Comparison of ENCODE assay signal across 8 cellular contexts in the genomic region with DNA sequence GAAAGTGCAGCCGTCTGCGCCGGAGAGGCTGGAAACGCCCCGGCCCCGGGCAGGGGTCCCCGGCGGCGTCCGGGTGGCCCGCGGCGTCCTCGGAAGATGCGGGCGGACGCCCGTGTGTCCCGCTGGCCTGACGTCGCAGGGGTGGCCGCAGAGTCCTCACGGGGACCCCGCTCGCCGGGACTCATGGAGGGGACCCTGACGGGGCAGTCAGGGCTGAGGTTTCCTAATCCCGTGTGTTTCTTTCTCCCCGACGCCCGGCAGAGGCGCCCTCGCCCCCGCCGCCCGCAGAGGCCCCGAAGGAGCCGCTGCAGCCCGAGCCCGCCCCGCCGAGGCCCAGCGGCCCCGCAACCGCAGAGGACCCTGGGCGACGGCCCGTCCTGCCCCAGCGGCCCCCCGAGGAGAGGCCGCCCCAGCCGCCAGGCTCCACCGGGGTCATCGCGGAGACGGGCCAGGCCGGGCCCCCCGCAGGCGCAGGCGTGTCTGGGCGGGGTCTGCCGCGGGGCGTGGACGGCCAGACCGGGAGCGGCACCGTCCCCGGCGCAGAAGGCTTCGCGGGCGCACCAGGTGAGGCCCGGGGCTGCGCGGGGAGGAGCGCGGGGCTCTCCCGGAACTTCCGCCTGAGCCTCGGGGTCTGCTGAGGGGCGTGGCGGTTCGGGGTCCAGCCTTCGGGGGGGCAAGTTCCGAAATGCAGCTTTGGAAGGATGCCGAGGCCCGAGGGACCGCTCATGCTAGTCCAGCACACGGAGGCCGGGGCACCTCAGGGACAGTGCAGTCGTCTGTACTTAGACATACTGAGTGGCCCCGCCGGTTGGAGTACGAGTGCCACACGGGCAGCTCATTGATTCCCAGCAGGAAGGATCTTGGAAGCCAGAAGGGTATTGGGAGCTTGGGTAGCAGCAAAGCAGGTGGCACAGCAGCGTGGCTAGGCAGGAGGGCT. TPM values are rescaled to one million over a fixed set of nuclear protein-coding genes. Genes with fewer than 3 reads are reported as not detected.
DNase-seq lines count a peak whose midpoint lies in the region; ATAC-seq and TF ChIP-seq lines count a peak whose summit lies in the region.

No MANE protein-coding gene starts in this region.

- peaks cover 7 to 16% of the 10 kb centered on the region in 2 experiments; a peak in 3 of 4 replicates for H3K36me3 ChIP-seq in HCT116 (ENCODE audit: control insufficient read depth in 1 of 2, insufficient read depth in 2 of 2, low read length in 2 of 2)

- DNase-seq in GM13976 (ENCODE audit: low spot score): peak; percentile 84
- no peak for DNase-seq in HCT116 (ENCODE audit: low read depth, low spot score)
- DNase-seq in NCI-H2171 treated with DMSO at 0.1 percent for 48 hours (lab: John Stamatoyannopoulos, UW): peak; percentile 31
- DNase-seq in activated T-cell treated with anti-CD3 and anti-CD28 coated beads, Interleukin-2, amount 50 U/mL, for 48 hours: peak; percentile 67 to 78
- peak; percentile 66 for DNase-seq in germinal center (ENCODE audit: low spot score)
- peak; percentile 84 for DNase-seq in posterior vena cava (ENCODE audit: low spot score)
- DNase-seq in cortex of kidney (lab: John Stamatoyannopoulos, UW): no peak
- no peak for DNase-seq in kidney glomerular epithelial cell (lab: John Stamatoyannopoulos, UW)

- peak overlapping the region; percentile 94 for H3K9ac ChIP-seq in HCT116 (ENCODE audit: low read length)

- TF ChIP-seq RAD21 in HCT116 (IDR thresholded peaks at IDR 0.05; ENCODE audit: low read depth): no peak

- ATAC-seq in HCT116: peak; percentile 76

- CTCF ChIA-PET in HCT116 (lab: Charles Lee): interaction anchor here (1.0 kb wide), 1 partner anchor 156 kb away, joined by 3 read pairs; no protein-coding TSS in a partner anchor

- no TSS peak for BruUV-seq in HCT116 (replicated peaks; lab: Mats Ljungman, UMichigan)

- RAD21 ChIA-PET in HCT116 (lab: Charles Lee; ENCODE audit: low non-redundant PET in 1 of 2, low total read pairs in 2 of 2, uncharacterized antibody in 2 of 2, unreplicated experiment in 2 of 2): no interaction called here

- TF ChIP-seq CTCF in GM13976 (IDR thresholded peaks at IDR 0.05; ENCODE audit: borderline replicate concordance, control extremely low read depth, extremely low read depth, insufficient read depth, missing control alignments) (peak; percentile 28), HCT116 (IDR thresholded peaks at IDR 0.05 in 2 of 3, conservative IDR thresholded peaks at IDR 0.05 in 1 of 3; ENCODE audit: borderline replicate concordance in 1 of 3, insufficient read depth in 1 of 3, low read depth in 2 of 3, low read length in 2 of 3) (peak in 2 of 3 experiments; percentile 20 to 27; a peak in 2 of 6 replicates)

- peaks cover 7 to 28% of the 10 kb centered on the region in 2 experiments; a peak in 3 of 4 replicates for H3K4me1 ChIP-seq in HCT116 (ENCODE audit: control insufficient read depth in 1 of 2, insufficient read depth in 2 of 2, low read length in 2 of 2)

- in situ Hi-C loops in GM13976 (cut with MboI; ENCODE audit: low sequenced_read_pairs, unreplicated experiment): no loop called here

- POLR2A ChIA-PET in HCT116 (lab: Charles Lee): interaction anchor here (0.9 kb wide), 1 partner anchor 339 kb away, joined by 3 read pairs; no protein-coding TSS in a partner anchor

- no peaks in the 10 kb centered on the region for H3K9me3 ChIP-seq in HCT116 (ENCODE audit: control insufficient read depth in 1 of 2, insufficient read depth in 1 of 2, low read depth in 1 of 2, low read length in 2 of 2)

- intact Hi-C loops in HCT116 (cut with micrococcal nuclease): loop anchor here (5.0 kb wide), 1 partner anchor 139 kb away; no protein-coding TSS in a partner anchor
- intact Hi-C loops in posterior vena cava (cut with DNase I): loop anchor here in 1 of 2 donors (10.0 kb wide), 1 partner anchor 142 kb away; no protein-coding TSS in a partner anchor

- no peak overlapping the region for H2AFZ ChIP-seq in HCT116 (ENCODE audit: low read depth, low read length, poor library complexity, severe bottlenecking)

- H3K4me3 ChIP-seq in HCT116 (replicated peaks in 1 of 2; ENCODE audit: low read depth in 1 of 2, low read length in 2 of 2): peak overlapping the region; percentile 64 to 86

- H3K4me2 ChIP-seq in HCT116 (ENCODE audit: low read length): peak overlapping the region; percentile 93

- H4K20me1 ChIP-seq in HCT116 (ENCODE audit: insufficient read depth): no peaks in the 10 kb centered on the region

- H3K9me2 ChIP-seq in HCT116 (ENCODE audit: insufficient read depth): no peaks in the 10 kb centered on the region

- no peaks in the 10 kb centered on the region for H3K27me3 ChIP-seq in HCT116 (ENCODE audit: insufficient read depth, low read length)

- peak; percentile 49 for TF ChIP-seq POLR2A in HCT116 (IDR thresholded peaks at IDR 0.05; ENCODE audit: borderline replicate concordance, extremely low read depth, insufficient read depth, insufficient read length)

- H3K79me2 ChIP-seq in HCT116 (ENCODE audit: insufficient read depth, low read length): peaks cover 14% of the 10 kb centered on the region; the same call in 1 of the 2 replicates

- H3K27ac ChIP-seq in HCT116 (ENCODE audit: low read depth, low read length): peak overlapping the region; percentile 96

TF ChIP-seq in HCT116, 20 proteins besides CTCF, POLR2A, EP300 and RAD21:
- no peak for TF ChIP-seq CBX3 (IDR thresholded peaks at IDR 0.05; ENCODE audit: low read depth)
- TF ChIP-seq, protein P1, sequence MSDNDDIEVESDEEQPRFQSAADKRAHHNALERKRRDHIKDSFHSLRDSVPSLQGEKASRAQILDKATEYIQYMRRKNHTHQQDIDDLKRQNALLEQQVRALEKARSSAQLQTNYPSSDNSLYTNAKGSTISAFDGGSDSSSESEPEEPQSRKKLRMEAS (IDR thresholded peaks at IDR 0.05): peak; percentile 48; the same call in 1 of the 2 replicates
- no peak for TF ChIP-seq CEBPB (IDR thresholded peaks at IDR 0.05; ENCODE audit: low read depth)
- TF ChIP-seq, protein P2, sequence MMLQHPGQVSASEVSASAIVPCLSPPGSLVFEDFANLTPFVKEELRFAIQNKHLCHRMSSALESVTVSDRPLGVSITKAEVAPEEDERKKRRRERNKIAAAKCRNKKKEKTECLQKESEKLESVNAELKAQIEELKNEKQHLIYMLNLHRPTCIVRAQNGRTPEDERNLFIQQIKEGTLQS (IDR thresholded peaks at IDR 0.05): no peak
- TF ChIP-seq EZH2phosphoT487 (IDR thresholded peaks at IDR 0.05; ENCODE audit: borderline replicate concordance): no peak
- no peak for TF ChIP-seq ZNF274 (IDR thresholded peaks at IDR 0.05; ENCODE audit: low read depth, low read length)
- no peak for TF ChIP-seq JUND (IDR thresholded peaks at IDR 0.05)
- no peak for TF ChIP-seq SP1 (IDR thresholded peaks at IDR 0.05; ENCODE audit: low read depth)
- no peak for TF ChIP-seq TCF7L2 (IDR thresholded peaks at IDR 0.05; ENCODE audit: borderline replicate concordance, extremely low read depth, insufficient read depth, insufficient read length)
- TF ChIP-seq, protein P3, sequence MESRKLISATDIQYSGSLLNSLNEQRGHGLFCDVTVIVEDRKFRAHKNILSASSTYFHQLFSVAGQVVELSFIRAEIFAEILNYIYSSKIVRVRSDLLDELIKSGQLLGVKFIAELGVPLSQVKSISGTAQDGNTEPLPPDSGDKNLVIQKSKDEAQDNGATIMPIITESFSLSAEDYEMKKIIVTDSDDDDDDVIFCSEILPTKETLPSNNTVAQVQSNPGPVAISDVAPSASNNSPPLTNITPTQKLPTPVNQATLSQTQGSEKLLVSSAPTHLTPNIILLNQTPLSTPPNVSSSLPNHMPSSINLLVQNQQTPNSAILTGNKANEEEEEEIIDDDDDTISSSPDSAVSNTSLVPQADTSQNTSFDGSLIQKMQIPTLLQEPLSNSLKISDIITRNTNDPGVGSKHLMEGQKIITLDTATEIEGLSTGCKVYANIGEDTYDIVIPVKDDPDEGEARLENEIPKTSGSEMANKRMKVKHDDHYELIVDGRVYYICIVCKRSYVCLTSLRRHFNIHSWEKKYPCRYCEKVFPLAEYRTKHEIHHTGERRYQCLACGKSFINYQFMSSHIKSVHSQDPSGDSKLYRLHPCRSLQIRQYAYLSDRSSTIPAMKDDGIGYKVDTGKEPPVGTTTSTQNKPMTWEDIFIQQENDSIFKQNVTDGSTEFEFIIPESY (IDR thresholded peaks at IDR 0.05; ENCODE audit: extremely low read depth, insufficient replicate concordance, low read length): no peak
- TF ChIP-seq YY1 (IDR thresholded peaks at IDR 0.05; ENCODE audit: extremely low read depth, insufficient replicate concordance, low read depth, low read length): no peak
- no peak for TF ChIP-seq FOSL1 (IDR thresholded peaks at IDR 0.05; ENCODE audit: low read depth)
- peak; percentile 74 for TF ChIP-seq ZFX (IDR thresholded peaks at IDR 0.05)
- no peak for TF ChIP-seq SIN3A (IDR thresholded peaks at IDR 0.05; ENCODE audit: low read depth)
- TF ChIP-seq POLR2AphosphoS5 (IDR thresholded peaks at IDR 0.05; ENCODE audit: low read depth, low read length): peak; percentile 58

RNA-seq across cellular contexts. Expression of gene EMILIN2, which starts 60.0 kb away (rescaled TPM):
- total RNA-seq in HCT116 (2021; ENCODE audit: unreplicated experiment) (23.4 TPM), posterior vena cava (10 to 100 TPM; 21.0 to 32.4 TPM)
- 8.6 and 11.7 TPM in 2 replicates for polyA plus RNA-seq in HCT116 (2012)

Comparison
In these comparisons a context has a peak if more than half of its experiments do, and no peak if none do; other contexts are left out.
1. DNase-seq: peak in GM13976 (single experiment), NCI-H2171 treated with DMSO at 0.1 percent for 48 hours (single experiment), activated T-cell treated with anti-CD3 and anti-CD28 coated beads, Interleukin-2, amount 50 U/mL, for 48 hours (2 of 2), germinal center (single experiment) and posterior vena cava (single experiment); none in HCT116 (single experiment), cortex of kidney (single experiment) and kidney glomerular epithelial cell (single experiment).